ENCODE assay signal across 21 cellular contexts in genomic region chr9:73067074-73067473, GRCh38.
A peak's percentile ranks its signal among the peaks of the same experiment; 100 is the strongest.
DNase-seq lines count a peak whose midpoint lies in the region; TF ChIP-seq lines count a peak whose summit lies in the region.
"Had no signal": no experiment of that assay in that cellular context is flagged by ENCODE, and none has a peak within 500 bp of the region (broad histone marks: within the 10 kb centered on the region; RNA-seq: fewer than 3 reads in every experiment).

No MANE protein-coding gene starts in this region.

- no peak overlapping the region for H3K27ac Mint-ChIP-seq in endodermal cell
- H3K27ac Mint-ChIP-seq: memory B cell had no signal

- H3K4me3 ChIP-seq in GM12875 (ENCODE audit: low read depth, low read length) (no peak overlapping the region), endodermal cell (ENCODE audit: low read length) (no peak overlapping the region)
- H3K4me3 ChIP-seq: K562, PC-9, prostate gland had no signal

- no peaks in the 10 kb centered on the region for H3K36me3 Mint-ChIP-seq in endodermal cell (ENCODE audit: low read depth)

- peaks cover 2% of the 10 kb centered on the region for H3K9me3 Mint-ChIP-seq in endodermal cell

- peaks cover 12% of the 10 kb centered on the region for H3K27me3 Mint-ChIP-seq in endodermal cell (ENCODE audit: insufficient read depth)

- H3K27me3 ChIP-seq in endodermal cell (ENCODE audit: control insufficient read depth, insufficient read depth, low read length, poor library complexity, severe bottlenecking): peaks cover 14% of the 10 kb centered on the region

- H3K9ac ChIP-seq in endodermal cell (ENCODE audit: extremely low read depth, low read length, poor library complexity, severe bottlenecking): no peak overlapping the region

- TF ChIP-seq CTCF in GM12875 (IDR thresholded peaks at IDR 0.05; ENCODE audit: borderline replicate concordance, insufficient read depth, low read depth, low read length) (peak; percentile 34; the same call in 1 of the 2 replicates), endodermal cell (conservative IDR thresholded peaks at IDR 0.05) (peak; percentile 57)

- H3K4me3 Mint-ChIP-seq in endodermal cell: no peak overlapping the region
- H3K4me3 Mint-ChIP-seq: memory B cell had no signal

- H3K4me1 Mint-ChIP-seq in endodermal cell: peaks cover 31% of the 10 kb centered on the region

- DNase-seq in ELF-1 (ENCODE audit: low read depth, low spot score) (peak; percentile 13), NCI-H69 (lab: John Stamatoyannopoulos, UW) (peak; percentile 23), endodermal cell (peak; percentile 64), mesenteric fat pad (ENCODE audit: low spot score) (no peak), cortex of kidney (lab: John Stamatoyannopoulos, UW) (no peak), cerebellar cortex (ENCODE audit: low spot score) (no peak)
- DNase-seq: activated CD4-positive, CD25-positive, alpha-beta regulatory T cell treated with anti-CD3 and anti-CD28 coated beads, Interleukin-2, amount 50 U/mL, for 72 hours; activated effector memory CD4-positive, alpha-beta T cell treated with Interleukin-2 at 50 U/mL for 16 hours; AML-193; NCI-H1092 treated with DMSO at 0.1 percent for 48 hours; NCI-H2081 treated with DMSO at 0.1 percent for 48 hours; NCI-H526 treated with DMSO at 0.1 percent for 48 hours; PC-9; stimulated activated CD4-positive, alpha-beta T cell treated with anti-CD3 and anti-CD28 coated beads, Interleukin-4, amount 100 ng/mL, for 4 hours; T-helper 9 cell had no signal

- H3K27ac ChIP-seq in endodermal cell (ENCODE audit: low read depth, low read length): no peak overlapping the region
- H3K27ac ChIP-seq: HL-60, PC-9, prostate gland had no signal

- peaks cover 10% of the 10 kb centered on the region for H3K4me1 ChIP-seq in endodermal cell (ENCODE audit: control insufficient read depth, insufficient read depth, low read length)
- H3K4me1 ChIP-seq: Caco-2, prostate gland had no signal

- no peaks in the 10 kb centered on the region for H3K36me3 ChIP-seq in endodermal cell (ENCODE audit: control insufficient read depth, insufficient read depth, low read length)
- H3K36me3 ChIP-seq: prostate gland had no signal

- H3K9me3 ChIP-seq in endodermal cell (ENCODE audit: control insufficient read depth, low read length): no peaks in the 10 kb centered on the region
- H3K9me3 ChIP-seq: Caco-2, prostate gland had no signal

- WGBS in endodermal cell (ENCODE audit: insufficient coverage in 1 of 2, insufficient read length in 1 of 2), 2 experiments: 87% methylated on average over 2 of the region's 2 CpGs; no CpG with 5 or more reads in 1 of the 2 experiments

Comparison
In these comparisons a context has a peak if more than half of its experiments do, and no peak if none do; other contexts are left out.
1. DNase-seq: peak in ELF-1 (single experiment), NCI-H69 (single experiment) and endodermal cell (single experiment); none in mesenteric fat pad (single experiment), cortex of kidney (single experiment) and cerebellar cortex (single experiment).